Comparison of ENCODE assay signal across 13 cellular contexts in genomic region chr21:33023574-33024277, GRCh38. TPM values are rescaled to one million over a fixed set of nuclear protein-coding genes. Genes with fewer than 3 reads are reported as not detected.
DNase-seq lines count a peak whose midpoint lies in the region; ATAC-seq, FAIRE-seq and TF ChIP-seq lines count a peak whose summit lies in the region.
"Had no signal": no experiment of that assay in that cellular context is flagged by ENCODE, and none has a peak within 500 bp of the region (broad histone marks: within the 10 kb centered on the region; RNA-seq: fewer than 3 reads in every experiment).

No MANE protein-coding gene starts in this region.

- H3K4me3 Mint-ChIP-seq in T-helper 1 cell treated with Interleukin-12 subunit alpha and Interleukin-12 subunit beta and Interleukin-4 antibody, amounts not matched to agents 30 μg/mL and 1 μg/mL, for 36 hours: no peak overlapping the region
- H3K4me3 Mint-ChIP-seq in MCF 10A (ENCODE audit: unreplicated experiment): no peak overlapping the region

- peaks cover 6% of the 10 kb centered on the region for H3K36me3 Mint-ChIP-seq in T-helper 1 cell treated with Interleukin-12 subunit alpha and Interleukin-12 subunit beta and Interleukin-4 antibody, amounts not matched to agents 30 μg/mL and 1 μg/mL, for 36 hours (ENCODE audit: low read depth)
- H3K36me3 Mint-ChIP-seq in MCF 10A (ENCODE audit: insufficient read depth, unreplicated experiment): peaks cover 4% of the 10 kb centered on the region

- intact Hi-C loops in posterior cingulate gyrus (cut with DNase I) (loop anchor here (2.0 to 10.0 kb wide), 2 partner anchors 49 to 83 kb away; no protein-coding TSS in a partner anchor), MCF 10A (cut with micrococcal nuclease) (no loop called here)

- TF ChIP-seq CTCF in MCF 10A (IDR thresholded peaks at IDR 0.05; ENCODE audit: unreplicated experiment): no peak

- peak overlapping the region; percentile 70 for H3K27ac Mint-ChIP-seq in T-helper 1 cell treated with Interleukin-12 subunit alpha and Interleukin-12 subunit beta and Interleukin-4 antibody, amounts not matched to agents 30 μg/mL and 1 μg/mL, for 36 hours
- H3K27ac Mint-ChIP-seq in MCF 10A (ENCODE audit: low read depth, unreplicated experiment): no peak overlapping the region

- TF ChIP-seq POLR2A in H54 (IDR thresholded peaks at IDR 0.05; ENCODE audit: low read depth, low read length): no peak

- peaks cover 18% of the 10 kb centered on the region for H3K4me1 Mint-ChIP-seq in T-helper 1 cell treated with Interleukin-12 subunit alpha and Interleukin-12 subunit beta and Interleukin-4 antibody, amounts not matched to agents 30 μg/mL and 1 μg/mL, for 36 hours (ENCODE audit: low read depth)
- H3K4me1 Mint-ChIP-seq in MCF 10A (ENCODE audit: insufficient read depth, unreplicated experiment): peaks cover 14% of the 10 kb centered on the region

- peaks cover 82% of the 10 kb centered on the region for H3K27me3 Mint-ChIP-seq in T-helper 1 cell treated with Interleukin-12 subunit alpha and Interleukin-12 subunit beta and Interleukin-4 antibody, amounts not matched to agents 30 μg/mL and 1 μg/mL, for 36 hours (ENCODE audit: low read depth)
- peaks cover 92% of the 10 kb centered on the region for H3K27me3 Mint-ChIP-seq in MCF 10A (ENCODE audit: insufficient read depth, unreplicated experiment)

- ATAC-seq in HG03442 (IDR thresholded peaks at IDR 0.05; ENCODE audit: unreplicated experiment): no peak
- ATAC-seq: heart left ventricle had no signal

- DNase-seq in T-helper 1 cell: no peak
- DNase-seq in RPMI8226: peak; percentile 70
- peak; percentile 62 for DNase-seq in globus pallidus (ENCODE audit: low spot score)
- DNase-seq in posterior cingulate gyrus: peak in 7 of 10 donors; percentile 38 to 91 (median 54)
- no peak for DNase-seq in H54 (ENCODE audit: insufficient read length, low spot score)
- DNase-seq in MCF 10A (ENCODE audit: unreplicated experiment): no peak
- DNase-seq: heart left ventricle, NCI-H2171 treated with DMSO at 0.1 percent for 48 hours, pancreas, SHP77 treated with DMSO at 0.1 percent for 48 hours had no signal

- CTCF ChIA-PET in MCF 10A (lab: Yijun Ruan, JAX): interaction anchor here (0.7 to 2.4 kb wide), 2 partner anchors 29 to 55 kb away, joined by 3 to 10 read pairs; no protein-coding TSS in a partner anchor

- no TSS peak for BruUV-seq in MCF 10A (replicated peaks; lab: Mats Ljungman, UMichigan)

- no peak for FAIRE-seq in H54 (lab: Jason Lieb, UNC)
- FAIRE-seq: colon, pancreas had no signal

- POLR2A ChIA-PET in MCF 10A (lab: Yijun Ruan, JAX): no interaction called here

- no peaks in the 10 kb centered on the region for H3K9me3 Mint-ChIP-seq in T-helper 1 cell treated with Interleukin-12 subunit alpha and Interleukin-12 subunit beta and Interleukin-4 antibody, amounts not matched to agents 30 μg/mL and 1 μg/mL, for 36 hours
- no peaks in the 10 kb centered on the region for H3K9me3 Mint-ChIP-seq in MCF 10A (ENCODE audit: unreplicated experiment)

RNA-seq across cellular contexts. Expression of gene OLIG2, which starts 2.0 kb away (rescaled TPM):
- not detected in 2 replicates for total RNA-seq in MCF 10A (2022)
- total RNA-seq: heart left ventricle had no signal

RNA-seq across cellular contexts. Expression of gene OLIG1, which starts 46.2 kb away (rescaled TPM):
- total RNA-seq in MCF 10A (2022): not detected in 2 replicates

Comparison
In these comparisons a context has a peak if more than half of its experiments do, and no peak if none do; other contexts are left out.
1. DNase-seq: peak in RPMI8226 (single experiment), globus pallidus (single experiment) and posterior cingulate gyrus (7 of 10); none in T-helper 1 cell (0 of 5), H54 (single experiment) and MCF 10A (single experiment).